Comparison of ENCODE assay signal across 1 cellular context in the genomic region with DNA sequence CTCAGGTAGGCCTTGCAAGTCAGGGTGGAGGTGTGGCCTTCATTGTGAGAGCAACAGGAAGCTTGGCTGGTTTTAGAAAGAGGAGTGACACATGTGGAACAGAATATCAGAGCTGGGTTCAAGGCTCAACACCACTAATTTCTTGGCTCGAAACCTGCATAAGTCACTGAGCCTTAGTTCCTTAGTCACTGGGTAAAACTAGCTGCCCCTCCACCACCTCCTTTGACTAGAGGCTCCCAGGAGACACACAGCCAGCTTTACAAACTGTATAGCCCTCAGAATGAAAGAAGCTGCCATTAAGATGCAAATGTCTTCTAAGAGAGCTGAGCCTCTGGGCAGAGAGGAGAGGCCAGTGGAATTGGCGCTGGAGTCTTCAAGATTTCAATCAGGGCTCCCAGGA.
TF ChIP-seq lines count a peak whose summit lies in the region.

No MANE protein-coding gene starts in this region.

TF ChIP-seq in GM23338, 12 proteins besides CTCF, POLR2A, EP300 and RAD21 (continued from another document):
- TF ChIP-seq, protein P1, sequence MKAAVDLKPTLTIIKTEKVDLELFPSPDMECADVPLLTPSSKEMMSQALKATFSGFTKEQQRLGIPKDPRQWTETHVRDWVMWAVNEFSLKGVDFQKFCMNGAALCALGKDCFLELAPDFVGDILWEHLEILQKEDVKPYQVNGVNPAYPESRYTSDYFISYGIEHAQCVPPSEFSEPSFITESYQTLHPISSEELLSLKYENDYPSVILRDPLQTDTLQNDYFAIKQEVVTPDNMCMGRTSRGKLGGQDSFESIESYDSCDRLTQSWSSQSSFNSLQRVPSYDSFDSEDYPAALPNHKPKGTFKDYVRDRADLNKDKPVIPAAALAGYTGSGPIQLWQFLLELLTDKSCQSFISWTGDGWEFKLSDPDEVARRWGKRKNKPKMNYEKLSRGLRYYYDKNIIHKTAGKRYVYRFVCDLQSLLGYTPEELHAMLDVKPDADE (IDR thresholded peaks at IDR 0.05) = no peak
- TF ChIP-seq ZNF114 (CRISPR knock-in tag; IDR thresholded peaks at IDR 0.05) = 0 out of 2 replicates have a peak, but pooled peaks have one; percentile 20
TF ChIP-seq in GM23338: peak in this region for 2.
